ENCODE assay signal across 22 cellular contexts in genomic region chr18:74517236-74517630, GRCh38. TPM values are rescaled to one million over a fixed set of nuclear protein-coding genes. Genes with fewer than 3 reads are reported as not detected.
DNase-seq lines count a peak whose midpoint lies in the region; ATAC-seq and TF ChIP-seq lines count a peak whose summit lies in the region.
"Had no signal": no experiment of that assay in that cellular context is flagged by ENCODE, and none has a peak within 500 bp of the region (broad histone marks: within the 10 kb centered on the region; RNA-seq: fewer than 3 reads in every experiment).

No MANE protein-coding gene starts in this region.

- no peak overlapping the region for H3K9ac ChIP-seq in liver (ENCODE audit: low read depth in 1 of 2, low read length in 2 of 2)

- WGBS in liver, result 66% methylated on average over 15 of the region's 15 CpGs

- peaks cover 33% of the 10 kb centered on the region for H3K4me1 ChIP-seq in Caco-2
- peaks cover 9 to 51% (median 39%) of the 10 kb centered on the region in 4 donors for H3K4me1 ChIP-seq in liver (ENCODE audit: control insufficient read depth in 4 of 4, insufficient read depth in 4 of 4, low read length in 3 of 4)
- no peaks in the 10 kb centered on the region for H3K4me1 ChIP-seq in foreskin keratinocyte
- H3K4me1 ChIP-seq: A549, SJCRH30 had no signal

- peaks cover 38% of the 10 kb centered on the region for H3K36me3 Mint-ChIP-seq in Caco-2 (ENCODE audit: insufficient read depth, unreplicated experiment)
- peaks cover 64% of the 10 kb centered on the region for H3K36me3 Mint-ChIP-seq in progenitor cell of endocrine pancreas (ENCODE audit: insufficient read depth)

- H3K27me3 Mint-ChIP-seq in Caco-2 (ENCODE audit: insufficient read depth, unreplicated experiment), result no peaks in the 10 kb centered on the region
- no peaks in the 10 kb centered on the region for H3K27me3 Mint-ChIP-seq in progenitor cell of endocrine pancreas
- H3K27me3 Mint-ChIP-seq: CD4-positive, alpha-beta T cell had no signal

- BruUV-seq in Caco-2 (replicated peaks; lab: Mats Ljungman, UMichigan), result no TSS peak

- DNase-seq in Caco-2 (peak; percentile 81 to 93), coronary artery (ENCODE audit: low spot score) (peak; percentile 53), progenitor cell of endocrine pancreas (ENCODE audit: low spot score, unreplicated experiment) (no peak), foreskin keratinocyte (no peak), T-helper 2 cell (no peak), NCI-H446 treated with DMSO at 0.1 percent for 48 hours (lab: John Stamatoyannopoulos, UW) (no peak)
- DNase-seq: Calu3; CD4-positive, alpha-beta T cell; KG1; MV-4-11; NCI-H1417; NCI-H187; NCI-H2227 treated with DMSO at 0.1 percent for 48 hours; NCI-H524; PC-3; SJCRH30 had no signal

- H3K9me3 Mint-ChIP-seq in Caco-2 (ENCODE audit: unreplicated experiment), result no peaks in the 10 kb centered on the region
- no peaks in the 10 kb centered on the region for H3K9me3 Mint-ChIP-seq in progenitor cell of endocrine pancreas (ENCODE audit: low read depth)
- H3K9me3 Mint-ChIP-seq: CD4-positive, alpha-beta T cell had no signal

- H3K9me3 ChIP-seq in Caco-2 (no peaks in the 10 kb centered on the region), liver (ENCODE audit: control insufficient read depth in 4 of 4, low read length in 3 of 4) (no peaks in the 10 kb centered on the region)
- H3K9me3 ChIP-seq: A549, SJCRH30 had no signal

- H3K4me3 Mint-ChIP-seq in Caco-2 (ENCODE audit: unreplicated experiment) (peak overlapping the region; percentile 45), progenitor cell of endocrine pancreas (ENCODE audit: low read depth) (no peak overlapping the region)
- H3K4me3 Mint-ChIP-seq: CD4-positive, alpha-beta T cell had no signal

- ATAC-seq in foreskin keratinocyte (no peak), HG02798 (IDR thresholded peaks at IDR 0.05; ENCODE audit: poor library complexity, unreplicated experiment) (no peak)
- ATAC-seq: A549, PC-3 had no signal

- H3K4me3 ChIP-seq in Caco-2 (ENCODE audit: low read depth, low read length), result no peak overlapping the region
- no peak overlapping the region for H3K4me3 ChIP-seq in coronary artery
- H3K4me3 ChIP-seq in liver (ENCODE audit: low read depth in 1 of 3, low read length in 3 of 3), result no peak overlapping the region
- H3K4me3 ChIP-seq: A549, SJCRH30 had no signal

- POLR2A ChIA-PET in Caco-2 (lab: Charles Lee), result interaction anchor here (0.6 to 1.9 kb wide), 3 partner anchors 22 to 34 kb away, joined by 3 to 7 read pairs (median 6); partner anchors contain the start of gene CNDP2

- no peak for TF ChIP-seq CTCF in Caco-2 (IDR thresholded peaks at IDR 0.05; ENCODE audit: insufficient read depth in 1 of 2, low read depth in 1 of 2, low read length in 1 of 2, severe bottlenecking in 1 of 2, unreplicated experiment in 1 of 2)
- TF ChIP-seq CTCF in coronary artery (IDR thresholded peaks at IDR 0.05), result no peak
- no peak for TF ChIP-seq CTCF in liver (IDR thresholded peaks at IDR 0.05; ENCODE audit: low read depth, low read length, missing input control)
- TF ChIP-seq CTCF in progenitor cell of endocrine pancreas (IDR thresholded peaks at IDR 0.05; ENCODE audit: unreplicated experiment), result no peak
- no peak for TF ChIP-seq CTCF in foreskin keratinocyte (conservative IDR thresholded peaks at IDR 0.05)

- TF ChIP-seq RAD21 in liver (IDR thresholded peaks at IDR 0.05), result no peak

- CTCF ChIA-PET in Caco-2 (lab: Charles Lee), result interaction anchor here (1.0 to 1.6 kb wide), 4 partner anchors 21 to 35 kb away, joined by 5 to 11 read pairs (median 6); partner anchors contain the start of gene CNDP2

- H3K36me3 ChIP-seq in Caco-2 (ENCODE audit: control insufficient read depth, insufficient read depth, low read length) (no peaks in the 10 kb centered on the region; the same call in 1 of the 2 replicates), liver (ENCODE audit: control insufficient read depth in 4 of 4, insufficient read depth in 3 of 4, low read depth in 1 of 4, low read length in 3 of 4) (peaks cover 15 to 63% (median 41%) of the 10 kb centered on the region in 4 donors)
- H3K36me3 ChIP-seq: SJCRH30 had no signal

- no peaks in the 10 kb centered on the region for H3K27me3 ChIP-seq in Caco-2 (replicated peaks; ENCODE audit: control insufficient read depth, insufficient read depth, low read length)
- no peaks in the 10 kb centered on the region for H3K27me3 ChIP-seq in liver (ENCODE audit: control insufficient read depth in 4 of 4, insufficient read depth in 4 of 4, low read length in 3 of 4)
- H3K27me3 ChIP-seq in foreskin keratinocyte, result no peaks in the 10 kb centered on the region
- H3K27me3 ChIP-seq: SJCRH30 had no signal

- intact Hi-C loops in Caco-2 (cut with micrococcal nuclease; ENCODE audit: unreplicated experiment), result loop anchor here (1.0 kb wide), 3 partner anchors 8 to 25 kb away; partner anchors contain the start of gene CNDP2

- peak overlapping the region; percentile 96 for H3K27ac Mint-ChIP-seq in Caco-2 (ENCODE audit: unreplicated experiment)
- peak overlapping the region; percentile 76 for H3K27ac Mint-ChIP-seq in progenitor cell of endocrine pancreas
- H3K27ac Mint-ChIP-seq: CD4-positive, alpha-beta T cell had no signal

- H3K4me1 Mint-ChIP-seq in Caco-2 (ENCODE audit: low read depth, unreplicated experiment) (peaks cover 6% of the 10 kb centered on the region), progenitor cell of endocrine pancreas (ENCODE audit: low read depth) (peaks cover 10% of the 10 kb centered on the region)

- no peak overlapping the region for H3K27ac ChIP-seq in coronary artery
- peak overlapping the region in 1 of 2 donors; percentile 11 for H3K27ac ChIP-seq in liver (ENCODE audit: low read depth in 1 of 2, low read length in 2 of 2)
- no peak overlapping the region for H3K27ac ChIP-seq in foreskin keratinocyte
- H3K27ac ChIP-seq: A549, RWPE1, SJCRH30 had no signal

TF ChIP-seq in liver, 16 proteins besides CTCF, POLR2A, EP300 and RAD21 (continues in another document):
- TF ChIP-seq MAX (IDR thresholded peaks at IDR 0.05), result peak; percentile 71
- TF ChIP-seq RXRA (IDR thresholded peaks at IDR 0.05), result peak; percentile 28 to 41
- TF ChIP-seq FOXA1 (IDR thresholded peaks at IDR 0.05), result no peak
- TF ChIP-seq REST (IDR thresholded peaks at IDR 0.05), result no peak
- no peak for TF ChIP-seq EGR1 (IDR thresholded peaks at IDR 0.05; ENCODE audit: low read depth in 2 of 2)
- no peak for TF ChIP-seq NR2F2 (IDR thresholded peaks at IDR 0.05)
- TF ChIP-seq ZBTB33 (IDR thresholded peaks at IDR 0.05), result no peak
- TF ChIP-seq JUND (IDR thresholded peaks at IDR 0.05), result no peak
- no peak for TF ChIP-seq SP1 (IDR thresholded peaks at IDR 0.05)
- TF ChIP-seq FOXA2 (IDR thresholded peaks at IDR 0.05), result no peak

RNA-seq across cellular contexts. Expression of gene CNDP1, which starts 17.1 kb away (rescaled TPM):
- total RNA-seq in Caco-2 (2022), result 0.48 TPM in 1 of 2 replicates, not detected in the other
- total RNA-seq in liver, result 1 to 10 TPM in 1 of 2 donors, under 1 TPM in 1; 0.09 to 8.2 TPM
- 10 to 100 TPM in 1 of 2 donors, 1 to 10 TPM in 1; 3.4 to 21.1 TPM for polyA plus RNA-seq in liver
- 0.29 and 0.38 TPM in 2 replicates for total RNA-seq in progenitor cell of endocrine pancreas
- total RNA-seq in foreskin keratinocyte, result not detected in 2 replicates
- polyA plus RNA-seq in foreskin keratinocyte, result not detected in 2 replicates
- total RNA-seq: Calu3, H4, PC-3, SJCRH30 had no signal
- polyA plus RNA-seq: BJ had no signal

RNA-seq across cellular contexts. Expression of gene CNDP2, which starts 21.1 kb away (rescaled TPM):
- total RNA-seq in Caco-2 (2022) (95.1 and 113 TPM in 2 replicates), liver (100 to 1,000 TPM in 1 of 2 donors, 10 to 100 TPM in 1; 65.5 to 167 TPM), progenitor cell of endocrine pancreas (176 and 182 TPM in 2 replicates), foreskin keratinocyte (108 and 143 TPM in 2 replicates)
- polyA plus RNA-seq in liver (100 to 1,000 TPM; 123 to 159 TPM), foreskin keratinocyte (120 and 141 TPM in 2 replicates)

Comparison
In these comparisons a context has a peak if more than half of its experiments do, and no peak if none do; other contexts are left out.
1. DNase-seq: peak in Caco-2 (2 of 2) and coronary artery (single experiment); none in progenitor cell of endocrine pancreas (single experiment), foreskin keratinocyte (0 of 2), T-helper 2 cell (0 of 5) and NCI-H446 treated with DMSO at 0.1 percent for 48 hours (single experiment).